11 cellular contexts compared by ENCODE assay signal in the genomic region with DNA sequence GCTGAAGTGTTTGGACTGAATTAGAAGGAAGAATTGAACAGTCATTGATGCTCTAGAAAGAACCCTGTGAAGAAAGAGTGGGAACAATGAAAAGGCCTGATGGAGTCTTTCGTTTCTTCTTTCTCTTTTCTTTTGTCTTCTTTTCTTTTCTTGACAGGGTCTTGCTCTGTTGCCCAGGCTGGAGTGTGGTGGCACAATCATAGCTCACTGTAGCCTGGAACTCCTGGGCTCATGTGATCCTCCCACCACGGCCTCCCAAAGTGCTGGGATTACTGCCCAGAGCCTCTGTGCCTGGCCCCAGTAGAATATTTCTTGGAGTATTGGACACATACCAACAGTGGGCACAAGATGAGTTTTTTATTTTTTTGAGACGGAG. TPM values are rescaled to one million over a fixed set of nuclear protein-coding genes. Genes with fewer than 3 reads are reported as not detected.
A peak's percentile ranks its signal among the peaks of the same experiment; 100 is the strongest.
DNase-seq lines count a peak whose midpoint lies in the region; ATAC-seq and TF ChIP-seq lines count a peak whose summit lies in the region.
"Had no signal": no experiment of that assay in that cellular context is flagged by ENCODE, and none has a peak within 500 bp of the region (broad histone marks: within the 10 kb centered on the region; RNA-seq: fewer than 3 reads in every experiment).

No MANE protein-coding gene starts in this region.

- intact Hi-C loops in spleen (cut with DNase I; ENCODE audit: low total_unique reads) = loop anchor here (10.0 kb wide), 2 partner anchors 101 to 151 kb away; partner anchors contain the start of gene FADS3

- TF ChIP-seq CTCF in fibroblast of mammary gland (conservative IDR thresholded peaks at IDR 0.05; ENCODE audit: control insufficient read depth, insufficient read depth, low read depth, low read length) (no peak), spleen (IDR thresholded peaks at IDR 0.05 in 8 of 11, conservative IDR thresholded peaks at IDR 0.05 in 3 of 11) (no peak)

- H3K4me1 Mint-ChIP-seq in activated T-cell treated with anti-CD3 and anti-CD28 coated beads, Interleukin-2, amount 50 U/mL, for 4 hours (ENCODE audit: low read depth) = peaks cover 26% of the 10 kb centered on the region

- DNase-seq in activated T-cell treated with anti-CD3 and anti-CD28 coated beads, Interleukin-2, amount 50 U/mL, for 4 hours = no peak
- DNase-seq in activated T-cell treated with anti-CD3 and anti-CD28 coated beads, Interleukin-2, amount 50 U/mL, for 1 hour = no peak
- DNase-seq in SJSA1 (ENCODE audit: low read depth in 1 of 2, low spot score in 2 of 2) = no peak
- DNase-seq in fibroblast of mammary gland (ENCODE audit: low read depth) = no peak
- DNase-seq in spleen = peak; percentile 13
- DNase-seq in DMS114 treated with DMSO at 0.1 percent for 48 hours (lab: John Stamatoyannopoulos, UW; ENCODE audit: unreplicated experiment) = no peak
- DNase-seq: anterior cingulate cortex, left cardiac atrium, SIG-M5 had no signal

- H3K36me3 ChIP-seq in SJSA1 (peaks cover 78% of the 10 kb centered on the region), spleen (peaks cover 0 to 43% (median 22%) of the 10 kb centered on the region in 6 donors)

- no peak for TF ChIP-seq POLR2A in spleen (IDR thresholded peaks at IDR 0.05)
- TF ChIP-seq POLR2A in GM18505 (IDR thresholded peaks at IDR 0.05; ENCODE audit: borderline replicate concordance, extremely low read depth, insufficient read depth, insufficient read length) = no peak

- H3K9me3 ChIP-seq in SJSA1 (replicated peaks) (no peaks in the 10 kb centered on the region), spleen (no peaks in the 10 kb centered on the region)

- H3K4me3 Mint-ChIP-seq in activated T-cell treated with anti-CD3 and anti-CD28 coated beads, Interleukin-2, amount 50 U/mL, for 4 hours = peak overlapping the region; percentile 94

- no peaks in the 10 kb centered on the region for H3K9me3 Mint-ChIP-seq in activated T-cell treated with anti-CD3 and anti-CD28 coated beads, Interleukin-2, amount 50 U/mL, for 4 hours

- WGBS in spleen, 5 donors = 56 to 73% (median 58%) methylated on average over 3 of the region's 3 CpGs

- H3K4me1 ChIP-seq in SJSA1 (replicated peaks) (peaks cover 21% of the 10 kb centered on the region), spleen (peaks cover 10 to 66% (median 30%) of the 10 kb centered on the region in 6 donors)

- no peak for ATAC-seq in activated T-cell treated with anti-CD3 and anti-CD28 coated beads, Interleukin-2, amount 50 U/mL, for 4 hours
- ATAC-seq in GM18505 (IDR thresholded peaks at IDR 0.05; ENCODE audit: unreplicated experiment) (no peak), HG03439 (IDR thresholded peaks at IDR 0.05; ENCODE audit: unreplicated experiment) (no peak)
- ATAC-seq: left cardiac atrium had no signal

- no peaks in the 10 kb centered on the region for H3K27me3 Mint-ChIP-seq in activated T-cell treated with anti-CD3 and anti-CD28 coated beads, Interleukin-2, amount 50 U/mL, for 4 hours (ENCODE audit: low read depth)

- H3K27me3 ChIP-seq in SJSA1 (replicated peaks) = no peaks in the 10 kb centered on the region
- no peaks in the 10 kb centered on the region for H3K27me3 ChIP-seq in spleen (replicated peaks in 1 of 7)

- peak overlapping the region; percentile 72 for H3K4me3 ChIP-seq in SJSA1
- H3K4me3 ChIP-seq in fibroblast of mammary gland (ENCODE audit: control insufficient read depth, low read depth, low read length) = peak overlapping the region; percentile 94
- peak overlapping the region in 4 of 8 donors; percentile 65 to 96 (median 78) for H3K4me3 ChIP-seq in spleen

- peak overlapping the region; percentile 97 for H3K27ac ChIP-seq in SJSA1
- no peak overlapping the region for H3K27ac ChIP-seq in spleen

- H3K36me3 Mint-ChIP-seq in activated T-cell treated with anti-CD3 and anti-CD28 coated beads, Interleukin-2, amount 50 U/mL, for 4 hours (ENCODE audit: insufficient read depth) = peaks cover 34% of the 10 kb centered on the region

RNA-seq across cellular contexts. Expression of gene FEN1, which starts 1.1 kb away (rescaled TPM):
- 100 to 1,000 TPM in 1 of 3 donors, 10 to 100 TPM in 2; 92.8 to 108 (median 94.2) TPM for total RNA-seq in activated T-cell treated with anti-CD3 and anti-CD28 coated beads, Interleukin-2, amount 50 U/mL, for 4 hours
- 181 and 185 TPM in 2 replicates for total RNA-seq in SJSA1 (2014; rRNA removed; shearing (Covaris generic))
- total RNA-seq in spleen = 10 to 100 TPM in 5 of 7 donors, 1 to 10 TPM in 2; 8.9 to 17.2 (median 14.8) TPM
- polyA plus RNA-seq in spleen = 10 to 100 TPM in 2 of 3 donors, 1 to 10 TPM in 1; 7.3 to 16.7 (median 15.9) TPM

RNA-seq across cellular contexts. Expression of gene TMEM258, which starts 1.4 kb away (rescaled TPM):
- 100 to 1,000 TPM; 139 to 143 (median 142) TPM for total RNA-seq in activated T-cell treated with anti-CD3 and anti-CD28 coated beads, Interleukin-2, amount 50 U/mL, for 4 hours
- total RNA-seq in SJSA1 (2014; rRNA removed; shearing (Covaris generic)) = 70.2 and 74.5 TPM in 2 replicates
- total RNA-seq in spleen = 10 to 100 TPM; 52.4 to 85.2 (median 62.0) TPM
- 100 to 1,000 TPM; 122 to 185 (median 125) TPM for polyA plus RNA-seq in spleen

RNA-seq across cellular contexts. Expression of gene FADS1, which starts 23.0 kb away (rescaled TPM):
- total RNA-seq in activated T-cell treated with anti-CD3 and anti-CD28 coated beads, Interleukin-2, amount 50 U/mL, for 4 hours = 1 to 10 TPM; 2.1 to 3.5 (median 3.3) TPM
- 46.7 and 61.5 TPM in 2 replicates for total RNA-seq in SJSA1 (2014; rRNA removed; shearing (Covaris generic))
- 10 to 100 TPM in 6 of 7 donors, 1 to 10 TPM in 1; 8.6 to 25.6 (median 12.9) TPM for total RNA-seq in spleen
- 1 to 10 TPM; 2.2 to 6.7 (median 3.3) TPM for polyA plus RNA-seq in spleen

RNA-seq across cellular contexts. Expression of gene FADS2, which starts 34.3 kb away (rescaled TPM):
- total RNA-seq in activated T-cell treated with anti-CD3 and anti-CD28 coated beads, Interleukin-2, amount 50 U/mL, for 4 hours = 1 to 10 TPM; 2.5 to 3.6 (median 3.1) TPM
- 2.8 and 8.5 TPM in 2 replicates for total RNA-seq in SJSA1 (2014; rRNA removed; shearing (Covaris generic))
- 10 to 100 TPM in 5 of 7 donors, 1 to 10 TPM in 2; 2.8 to 20.6 (median 11.1) TPM for total RNA-seq in spleen
- 10 to 100 TPM in 2 of 3 donors, 1 to 10 TPM in 1; 5.5 to 16.8 (median 14.6) TPM for polyA plus RNA-seq in spleen

RNA-seq across cellular contexts. Expression of gene MYRF, which starts 41.4 kb away (rescaled TPM):
- 1 to 10 TPM in 1 of 3 donors, under 1 TPM in 2; 0.08 to 1.1 (median 0.24) TPM for total RNA-seq in activated T-cell treated with anti-CD3 and anti-CD28 coated beads, Interleukin-2, amount 50 U/mL, for 4 hours
- total RNA-seq in SJSA1 (2014; rRNA removed; shearing (Covaris generic)) = 1.4 and 3.1 TPM in 2 replicates
- total RNA-seq in spleen = 1 to 10 TPM in 1 of 7 donors, under 1 TPM in 6; 0.32 to 1.5 (median 0.79) TPM
- polyA plus RNA-seq in spleen = under 1 TPM; 0.15 to 0.50 (median 0.45) TPM

Comparison
In these comparisons a context has a peak if more than half of its experiments do, and no peak if none do; other contexts are left out.
1. RNA of gene FEN1, which starts 1.1 kb away (total RNA-seq): 181 to 185 TPM in SJSA1 and 92.8 to 108 TPM in activated T-cell treated with anti-CD3 and anti-CD28 coated beads, Interleukin-2, amount 50 U/mL, for 4 hours; 8.9 to 17.2 TPM in spleen; every median in the first group is over 4 times any median in the second.